In the genomic region with DNA sequence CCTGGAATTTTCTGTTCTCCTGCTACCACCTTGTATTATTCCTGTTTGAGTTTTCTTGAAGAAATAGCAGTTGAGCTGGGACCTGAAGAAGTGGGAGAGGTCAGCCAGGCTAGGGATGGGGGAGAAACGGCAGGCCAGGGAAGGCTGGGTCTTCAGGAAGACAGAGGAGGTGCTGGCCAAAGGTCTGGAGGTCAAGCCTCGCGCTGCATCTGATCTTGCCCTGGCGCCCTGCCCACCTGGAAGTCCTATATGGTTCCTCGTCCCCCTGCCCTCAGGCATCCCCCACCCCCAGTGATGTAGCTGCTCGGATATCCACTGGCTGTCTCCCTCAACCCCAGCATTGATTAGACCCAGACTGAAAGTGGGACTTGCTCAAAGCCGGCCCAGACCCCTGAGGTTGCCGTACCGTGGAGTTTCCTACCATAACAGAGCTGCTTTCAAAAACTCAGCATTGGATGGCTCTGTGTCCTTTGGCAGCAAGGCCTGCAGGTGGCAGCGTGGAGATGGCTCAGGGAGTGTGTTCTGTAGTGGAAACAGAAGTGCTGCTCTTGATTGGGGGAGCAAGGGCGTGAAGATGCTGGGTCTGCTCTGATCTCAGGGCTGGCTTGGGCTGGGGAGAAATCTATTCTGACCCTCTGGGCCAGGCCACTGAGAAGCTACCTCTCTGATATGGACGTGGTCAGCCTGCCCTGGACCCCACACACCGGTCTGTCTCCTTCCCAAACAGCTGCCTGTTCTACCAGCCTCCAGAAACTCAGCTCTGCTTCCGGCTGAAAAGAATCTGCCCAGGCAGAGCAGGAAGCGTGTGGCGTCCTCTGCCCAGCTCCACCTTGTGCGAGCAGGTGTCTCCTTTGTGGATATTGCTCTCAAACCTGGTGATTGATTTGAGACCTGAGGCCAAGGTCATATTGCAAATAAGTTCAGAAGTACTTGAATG, we compare ENCODE assay signal across 8 cellular contexts.
DNase-seq lines count a peak whose midpoint lies in the region; ATAC-seq and TF ChIP-seq lines count a peak whose summit lies in the region.

No MANE protein-coding gene starts in this region.

- H3K9ac ChIP-seq in endocrine pancreas (ENCODE audit: control insufficient read depth, insufficient read depth, low read length) = peak overlapping the region; percentile 56

- peaks cover 4% of the 10 kb centered on the region for H3K4me1 ChIP-seq in endocrine pancreas (ENCODE audit: control insufficient read depth, insufficient read depth, low read length)

- DNase-seq in GM12865 (ENCODE audit: low read depth) = peak; percentile 79
- peak; percentile 81 for DNase-seq in NCI-H345 (lab: John Stamatoyannopoulos, UW)
- peak; percentile 20 to 24 for DNase-seq in activated CD4-positive, alpha-beta T cell treated with anti-CD3 and anti-CD28 coated beads for 4 hours
- peak; percentile 55 for DNase-seq in mesenteric fat pad (ENCODE audit: low spot score)
- peak; percentile 84 for DNase-seq in superior temporal gyrus (ENCODE audit: extremely low spot score)

- no peak overlapping the region for H3K4me3 ChIP-seq in GM12865 (ENCODE audit: low read depth, low read length)
- no peak overlapping the region for H3K4me3 ChIP-seq in endocrine pancreas (ENCODE audit: control insufficient read depth, insufficient read depth, low read length)

- ATAC-seq in HG02981 (IDR thresholded peaks at IDR 0.05; ENCODE audit: unreplicated experiment) = peak; percentile 90
- ATAC-seq in GM21723 (IDR thresholded peaks at IDR 0.05; ENCODE audit: unreplicated experiment) = no peak

- H3K36me3 ChIP-seq in endocrine pancreas (ENCODE audit: control insufficient read depth, insufficient read depth, low read length) = no peaks in the 10 kb centered on the region

- H3K9me3 ChIP-seq in endocrine pancreas (ENCODE audit: control insufficient read depth, low read length) = no peaks in the 10 kb centered on the region

- no peaks in the 10 kb centered on the region for H3K27me3 ChIP-seq in endocrine pancreas (ENCODE audit: control insufficient read depth, insufficient read depth, low read length)

- TF ChIP-seq CTCF in GM12865 (IDR thresholded peaks at IDR 0.05; ENCODE audit: insufficient read depth, low read depth, low read length, missing control alignments) = peak; percentile 84

Comparison
In these comparisons a context has a peak if more than half of its experiments do, and no peak if none do; other contexts are left out.
1. DNase-seq: peak in every context shown above with its lines; median percentile 84 in superior temporal gyrus; 81 in NCI-H345; 79 in GM12865; 55 in mesenteric fat pad; 22 in activated CD4-positive, alpha-beta T cell treated with anti-CD3 and anti-CD28 coated beads for 4 hours.